Comparison of ENCODE assay signal across 30 cellular contexts in the genomic region with DNA sequence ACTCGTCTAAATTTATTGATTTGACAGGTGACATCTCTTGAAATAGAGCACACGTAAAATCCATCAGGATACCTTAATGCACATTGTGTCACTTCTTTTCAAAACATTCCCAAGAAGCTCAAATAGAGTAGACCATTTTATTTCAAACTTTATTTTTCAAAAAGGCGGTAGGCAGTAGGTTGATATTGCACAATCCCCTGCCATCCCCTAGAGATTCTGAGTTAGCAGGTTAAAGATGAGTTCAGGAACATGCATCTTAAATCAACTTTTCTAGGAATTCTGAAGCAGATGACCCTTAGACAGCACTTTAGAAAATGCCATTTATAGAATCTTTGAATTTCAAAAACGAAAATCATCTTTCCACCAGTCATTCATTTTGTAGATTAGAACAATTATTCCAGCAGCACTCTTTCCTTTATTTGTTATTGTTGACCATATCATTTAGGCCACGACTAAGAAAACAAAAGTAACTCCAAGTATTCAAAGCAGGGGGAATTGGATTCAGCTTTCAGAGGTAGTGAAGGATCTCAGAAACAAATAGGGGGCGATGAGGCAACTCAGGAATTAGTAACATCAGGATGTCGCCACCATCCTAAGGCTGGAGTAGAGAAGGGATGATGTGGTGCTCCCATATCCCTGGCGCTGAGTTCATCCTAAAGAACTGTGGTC.
"Had no signal": no experiment of that assay in that cellular context is flagged by ENCODE, and none has a peak within 500 bp of the region (broad histone marks: within the 10 kb centered on the region; RNA-seq: fewer than 3 reads in every experiment).

No MANE protein-coding gene starts in this region.

- H3K27me3 ChIP-seq: ovary, sigmoid colon, suprapubic skin, testis, tibial artery, transverse colon, upper lobe of left lung, vagina had no signal

- H3K9ac ChIP-seq: parathyroid adenoma had no signal

- H3K36me3 ChIP-seq: ovary, sigmoid colon, suprapubic skin, tibial artery, transverse colon, upper lobe of left lung, vagina had no signal

- DNase-seq: naive B cell; naive thymus-derived CD8-positive, alpha-beta T cell; nephron progenitor cell; occipital lobe; psoas muscle; sigmoid colon; small intestine; stimulated activated CD4-positive, alpha-beta T cell treated with anti-CD3 and anti-CD28 coated beads, Interleukin-15, amount 100 ng/mL, for 24 hours; stimulated activated CD4-positive, alpha-beta T cell treated with anti-CD3 and anti-CD28 coated beads, Interleukin-2, amount 100 ng/mL, for 24 hours; stimulated activated CD4-positive, alpha-beta T cell treated with anti-CD3 and anti-CD28 coated beads, Interleukin-2, amount 100 ng/mL, for 48 hours; stimulated activated CD4-positive, alpha-beta T cell treated with anti-CD3 and anti-CD28 coated beads, Interleukin-4, amount 100 ng/mL, for 4 hours; stimulated activated CD8-positive, alpha-beta memory T cell treated with anti-CD3 and anti-CD28 coated beads, Interleukin-4, amount 100 ng/mL, for 48 hours; stimulated activated naive CD4-positive, alpha-beta T cell; stimulated activated naive CD8-positive, alpha-beta T cell treated with anti-CD3 and anti-CD28 coated beads, Interleukin-15, amount 100 ng/mL, for 72 hours; stimulated activated naive CD8-positive, alpha-beta T cell treated with anti-CD3 and anti-CD28 coated beads, Interleukin-15, Interleukin-2, amounts not matched to agents 100 U/mL and 50 U/mL, for 24 hours; substantia nigra; tibial artery; transverse colon had no signal

- ATAC-seq: naive thymus-derived CD8-positive, alpha-beta T cell; natural killer cell treated with Interleukin-12 subunit alpha and Interleukin-12 subunit beta and Interleukin-15 and Interleukin-18, amount 100 ng/mL, for 72 hours; psoas muscle; right cardiac atrium; stimulated activated memory B cell treated with anti-CD40 and anti-IgM and Interleukin-4, amounts not matched to agents 10 μg/mL and 1 μg/mL and 100 μg/mL, for 72 hours; stimulated activated naive CD8-positive, alpha-beta T cell treated with anti-CD3 and anti-CD28 coated beads, Interleukin-15, amount 100 ng/mL, for 72 hours; stimulated activated naive CD8-positive, alpha-beta T cell treated with anti-CD3 and anti-CD28 coated beads, Interleukin-15, Interleukin-2, amounts not matched to agents 100 U/mL and 50 U/mL, for 24 hours had no signal

- H3K36me3 Mint-ChIP-seq: naive B cell; naive thymus-derived CD8-positive, alpha-beta T cell; natural killer cell treated with Interleukin-12 subunit alpha and Interleukin-12 subunit beta and Interleukin-15 and Interleukin-18, amount 100 ng/mL, for 72 hours; stimulated activated memory B cell treated with anti-CD40 and anti-IgM and Interleukin-4, amounts not matched to agents 10 μg/mL and 1 μg/mL and 100 μg/mL, for 72 hours had no signal

- H3K4me1 ChIP-seq: parathyroid adenoma, psoas muscle, suprapubic skin, testis, tibial artery, transverse colon, upper lobe of left lung, vagina had no signal

- H3K27ac ChIP-seq: ovary, parathyroid adenoma, psoas muscle, suprapubic skin, testis, tibial artery, transverse colon, upper lobe of left lung, vagina had no signal

- H2AFZ ChIP-seq: parathyroid adenoma had no signal

- H3K9me3 Mint-ChIP-seq: natural killer cell treated with Interleukin-12 subunit alpha and Interleukin-12 subunit beta and Interleukin-15 and Interleukin-18, amount 100 ng/mL, for 72 hours; stimulated activated naive CD8-positive, alpha-beta T cell treated with anti-CD3 and anti-CD28 coated beads, Interleukin-15, amount 100 ng/mL, for 72 hours had no signal

- H3K4me1 Mint-ChIP-seq: naive B cell; naive thymus-derived CD8-positive, alpha-beta T cell; stimulated activated memory B cell treated with anti-CD40 and anti-IgM and Interleukin-4, amounts not matched to agents 10 μg/mL and 1 μg/mL and 100 μg/mL, for 72 hours; stimulated activated naive CD8-positive, alpha-beta T cell treated with anti-CD3 and anti-CD28 coated beads, Interleukin-15, amount 100 ng/mL, for 72 hours had no signal

- H3K27ac Mint-ChIP-seq: naive B cell; naive thymus-derived CD8-positive, alpha-beta T cell; natural killer cell treated with Interleukin-12 subunit alpha and Interleukin-12 subunit beta and Interleukin-15 and Interleukin-18, amount 100 ng/mL, for 72 hours; nephron progenitor cell; progenitor cell of endocrine pancreas; stimulated activated memory B cell treated with anti-CD40 and anti-IgM and Interleukin-4, amounts not matched to agents 10 μg/mL and 1 μg/mL and 100 μg/mL, for 72 hours; stimulated activated naive CD8-positive, alpha-beta T cell treated with anti-CD3 and anti-CD28 coated beads, Interleukin-15, amount 100 ng/mL, for 72 hours had no signal

- FAIRE-seq: small intestine, urothelium cell line had no signal

- H3K4me3 Mint-ChIP-seq: naive B cell; naive thymus-derived CD8-positive, alpha-beta T cell; natural killer cell treated with Interleukin-12 subunit alpha and Interleukin-12 subunit beta and Interleukin-15 and Interleukin-18, amount 100 ng/mL, for 72 hours; nephron progenitor cell; neural crest cell; stimulated activated memory B cell treated with anti-CD40 and anti-IgM and Interleukin-4, amounts not matched to agents 10 μg/mL and 1 μg/mL and 100 μg/mL, for 72 hours; stimulated activated naive CD8-positive, alpha-beta T cell treated with anti-CD3 and anti-CD28 coated beads, Interleukin-15, amount 100 ng/mL, for 72 hours had no signal

- H3K79me2 ChIP-seq: parathyroid adenoma had no signal

- H3K4me3 ChIP-seq: ovary, psoas muscle, sigmoid colon, suprapubic skin, tibial artery, transverse colon, upper lobe of left lung, vagina had no signal

- H3K9me3 ChIP-seq: ovary, psoas muscle, sigmoid colon, suprapubic skin, testis, tibial artery, transverse colon, upper lobe of left lung, vagina had no signal
